24 cellular contexts compared by ENCODE assay signal in the genomic region with DNA sequence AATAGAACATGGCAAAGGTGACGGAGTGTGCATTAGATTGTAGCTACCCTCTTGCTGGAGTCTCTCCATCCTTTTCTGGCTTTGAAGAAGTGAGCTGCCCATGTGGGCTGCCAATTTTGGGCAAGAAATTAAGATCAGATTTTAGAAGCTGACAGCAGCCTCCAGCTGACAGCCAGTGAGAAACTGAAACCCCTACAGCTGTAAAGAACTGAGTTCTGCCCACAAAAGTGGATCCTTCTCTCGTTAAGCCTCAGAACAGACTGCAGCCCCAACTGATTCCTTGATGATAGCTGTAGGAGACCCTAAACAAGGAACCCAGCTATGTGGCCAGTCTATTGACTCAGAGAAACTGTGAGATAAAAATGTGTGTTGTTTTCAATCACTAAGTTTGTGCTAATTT.
DNase-seq lines count a peak whose midpoint lies in the region; ATAC-seq, FAIRE-seq and TF ChIP-seq lines count a peak whose summit lies in the region.
"Had no signal": no experiment of that assay in that cellular context is flagged by ENCODE, and none has a peak within 500 bp of the region (broad histone marks: within the 10 kb centered on the region; RNA-seq: fewer than 3 reads in every experiment).

No MANE protein-coding gene starts in this region.

- no peaks in the 10 kb centered on the region for H3K27me3 ChIP-seq in MM.1S (replicated peaks; ENCODE audit: insufficient read depth, low read length)

- H3K4me1 ChIP-seq in MM.1S (ENCODE audit: low read length), result peaks cover 6% of the 10 kb centered on the region

- H3K4me3 ChIP-seq in MM.1S (ENCODE audit: low read length), result no peak overlapping the region
- H3K4me3 ChIP-seq: GM12878, PC-9 had no signal

- FAIRE-seq in frontal cortex (lab: Jason Lieb, UNC), result no peak
- FAIRE-seq: GM12878, H54 had no signal

- no peak overlapping the region for H2AFZ ChIP-seq in MM.1S (ENCODE audit: low read length)
- H2AFZ ChIP-seq: PC-9 had no signal

- H3K79me2 ChIP-seq in MM.1S (ENCODE audit: low read length), result no peaks in the 10 kb centered on the region

- H4K20me1 ChIP-seq in MM.1S (ENCODE audit: insufficient read depth, low read length), result no peaks in the 10 kb centered on the region

- DNase-seq in MM.1S (peak; percentile 41), frontal cortex (ENCODE audit: low spot score in 2 of 2) (no peak), iPS-NIHi7 (ENCODE audit: extremely low spot score) (no peak), A172 (ENCODE audit: low spot score) (no peak)
- DNase-seq: CD8-positive, alpha-beta memory T cell; DMS 273 treated with DMSO at 0.1 percent for 48 hours; DMS79; EL; GDM1; NCI-H1048; NCI-H1694; NCI-H2029 treated with DMSO at 0.1 percent for 48 hours; NCI-H446 treated with DMSO at 0.1 percent for 48 hours; NCI-H526; PC-9; RPMI8226; SHP77 treated with DMSO at 0.1 percent for 48 hours had no signal

- no peak overlapping the region for H3K4me2 ChIP-seq in MM.1S (ENCODE audit: low read depth, low read length)
- H3K4me2 ChIP-seq: KMS-11, PC-9 had no signal

- no peak for TF ChIP-seq CTCF in MM.1S (IDR thresholded peaks at IDR 0.05; ENCODE audit: low read length)

- ATAC-seq in GM18868 (IDR thresholded peaks at IDR 0.05; ENCODE audit: unreplicated experiment), result peak; percentile 56
- peak; percentile 45 for ATAC-seq in GM19463 (IDR thresholded peaks at IDR 0.05; ENCODE audit: unreplicated experiment)
- ATAC-seq in HG03139 (IDR thresholded peaks at IDR 0.05; ENCODE audit: unreplicated experiment), result no peak
- ATAC-seq: GM12878 had no signal

- no peak overlapping the region for H3K27ac ChIP-seq in MM.1S (ENCODE audit: low read length)
- H3K27ac ChIP-seq: C4-2B, KMS-11, PC-9 had no signal

- no peak overlapping the region for H3K9ac ChIP-seq in MM.1S (ENCODE audit: low read length)
- H3K9ac ChIP-seq: KMS-11 had no signal

- no peaks in the 10 kb centered on the region for H3K9me2 ChIP-seq in MM.1S (replicated peaks; ENCODE audit: insufficient read depth, low read length)

- H3K9me3 ChIP-seq in MM.1S (replicated peaks; ENCODE audit: insufficient read depth, low read length), result no peaks in the 10 kb centered on the region

- no peaks in the 10 kb centered on the region for H3F3A ChIP-seq in MM.1S (ENCODE audit: insufficient read depth, low read length)

- no peaks in the 10 kb centered on the region for H3K36me3 ChIP-seq in MM.1S (replicated peaks; ENCODE audit: insufficient read depth, low read length)
